ENCODE assay signal across 7 cellular contexts in genomic region chr19:51367565-51368365, GRCh38. TPM values are rescaled to one million over a fixed set of nuclear protein-coding genes. Genes with fewer than 3 reads are reported as not detected.
DNase-seq lines count a peak whose midpoint lies in the region; ATAC-seq lines count a peak whose summit lies in the region.

No MANE protein-coding gene starts in this region.

- H3K4me3 Mint-ChIP-seq in activated CD4-positive, alpha-beta T cell treated with anti-CD3 and anti-CD28 coated beads, Interleukin-2, amount 10 ng/mL, durations not matched to agents 7 days and 5 days: peak overlapping the region; percentile 99

- peaks cover 7% of the 10 kb centered on the region for H3K36me3 Mint-ChIP-seq in activated CD4-positive, alpha-beta T cell treated with anti-CD3 and anti-CD28 coated beads, Interleukin-2, amount 10 ng/mL, durations not matched to agents 7 days and 5 days (ENCODE audit: low read depth)

- H3K27me3 Mint-ChIP-seq in activated CD4-positive, alpha-beta T cell treated with anti-CD3 and anti-CD28 coated beads, Interleukin-2, amount 10 ng/mL, durations not matched to agents 7 days and 5 days: no peaks in the 10 kb centered on the region

- peaks cover 75% of the 10 kb centered on the region for H3K4me1 Mint-ChIP-seq in activated CD4-positive, alpha-beta T cell treated with anti-CD3 and anti-CD28 coated beads, Interleukin-2, amount 10 ng/mL, durations not matched to agents 7 days and 5 days

- peak; percentile 97 for DNase-seq in NCI-H526 treated with DMSO at 0.1 percent for 48 hours (lab: John Stamatoyannopoulos, UW)
- DNase-seq in activated CD4-positive, alpha-beta T cell treated with anti-CD3 and anti-CD28 coated beads, Interleukin-2, amount 10 ng/mL, durations not matched to agents 7 days and 5 days: peak; percentile 96
- peak; percentile 67 for DNase-seq in cortex of kidney (lab: John Stamatoyannopoulos, UW)
- peak; percentile 99 for DNase-seq in left lobe of liver (ENCODE audit: low spot score)
- peak; percentile 98 to 100 for DNase-seq in stimulated activated CD4-positive, alpha-beta T cell treated with anti-CD3 and anti-CD28 coated beads, Interleukin-2, amount 100 ng/mL, for 24 hours

- H3K9me3 Mint-ChIP-seq in activated CD4-positive, alpha-beta T cell treated with anti-CD3 and anti-CD28 coated beads, Interleukin-2, amount 10 ng/mL, durations not matched to agents 7 days and 5 days: peaks cover 1% of the 10 kb centered on the region

- H3K27ac Mint-ChIP-seq in activated CD4-positive, alpha-beta T cell treated with anti-CD3 and anti-CD28 coated beads, Interleukin-2, amount 10 ng/mL, durations not matched to agents 7 days and 5 days: peak overlapping the region; percentile 95

- peak; percentile 37 for ATAC-seq in GM18519 (IDR thresholded peaks at IDR 0.05; ENCODE audit: low FRiP score, unreplicated experiment)
- peak; percentile 74 for ATAC-seq in HG02981 (IDR thresholded peaks at IDR 0.05; ENCODE audit: unreplicated experiment)
- ATAC-seq in left lobe of liver: peak; percentile 81

- CTCF ChIA-PET in activated CD4-positive, alpha-beta T cell treated with anti-CD3 and anti-CD28 coated beads, Interleukin-2, amount 10 ng/mL, durations not matched to agents 7 days and 5 days (lab: Charles Lee): interaction anchor here (0.5 to 1.7 kb wide), 8 partner anchors 9 to 247 kb away, joined by 3 to 13 read pairs (median 4); no protein-coding TSS in a partner anchor

- POLR2A ChIA-PET in activated CD4-positive, alpha-beta T cell treated with anti-CD3 and anti-CD28 coated beads, Interleukin-2, amount 10 ng/mL, durations not matched to agents 7 days and 5 days (lab: Charles Lee): interaction anchor here (0.8 to 1.2 kb wide), 2 partner anchors 24 to 27 kb away, joined by 3 to 13 read pairs; no protein-coding TSS in a partner anchor

RNA-seq across cellular contexts. Expression of gene CLDND2, which starts 1.0 kb away (rescaled TPM):
- 1 to 10 TPM; 3.1 to 3.3 TPM for total RNA-seq in activated CD4-positive, alpha-beta T cell treated with anti-CD3 and anti-CD28 coated beads, Interleukin-2, amount 10 ng/mL, durations not matched to agents 7 days and 5 days
- total RNA-seq in left lobe of liver: not detected

RNA-seq across cellular contexts. Expression of gene ETFB, which starts 1.6 kb away (rescaled TPM):
- total RNA-seq in activated CD4-positive, alpha-beta T cell treated with anti-CD3 and anti-CD28 coated beads, Interleukin-2, amount 10 ng/mL, durations not matched to agents 7 days and 5 days: 100 to 1,000 TPM; 108 to 132 TPM
- total RNA-seq in left lobe of liver: 378 TPM

RNA-seq across cellular contexts. Expression of gene NKG7, which starts 4.7 kb away (rescaled TPM):
- 10 to 100 TPM; 67.2 to 71.7 TPM for total RNA-seq in activated CD4-positive, alpha-beta T cell treated with anti-CD3 and anti-CD28 coated beads, Interleukin-2, amount 10 ng/mL, durations not matched to agents 7 days and 5 days
- total RNA-seq in left lobe of liver: 1.7 TPM

RNA-seq across cellular contexts. Expression of gene LIM2, which starts 20.0 kb away (rescaled TPM):
- total RNA-seq in activated CD4-positive, alpha-beta T cell treated with anti-CD3 and anti-CD28 coated beads, Interleukin-2, amount 10 ng/mL, durations not matched to agents 7 days and 5 days: not detected
- total RNA-seq in left lobe of liver: not detected

RNA-seq across cellular contexts. Expression of gene C19orf84, which starts 22.6 kb away (rescaled TPM):
- total RNA-seq in activated CD4-positive, alpha-beta T cell treated with anti-CD3 and anti-CD28 coated beads, Interleukin-2, amount 10 ng/mL, durations not matched to agents 7 days and 5 days: not detected
- not detected for total RNA-seq in left lobe of liver

Comparison
In these comparisons a context has a peak if more than half of its experiments do, and no peak if none do; other contexts are left out.
1. Peak in every context shown above with its lines: DNase-seq and ATAC-seq.
2. RNA of gene NKG7, which starts 4.7 kb away (total RNA-seq): 67.2 to 71.7 TPM in activated CD4-positive, alpha-beta T cell treated with anti-CD3 and anti-CD28 coated beads, Interleukin-2, amount 10 ng/mL, durations not matched to agents 7 days and 5 days; 1.7 TPM in left lobe of liver (single experiment); every median in the first group is over 10 times any median in the second.